ENCODE assay signal across 8 cellular contexts in the genomic region with DNA sequence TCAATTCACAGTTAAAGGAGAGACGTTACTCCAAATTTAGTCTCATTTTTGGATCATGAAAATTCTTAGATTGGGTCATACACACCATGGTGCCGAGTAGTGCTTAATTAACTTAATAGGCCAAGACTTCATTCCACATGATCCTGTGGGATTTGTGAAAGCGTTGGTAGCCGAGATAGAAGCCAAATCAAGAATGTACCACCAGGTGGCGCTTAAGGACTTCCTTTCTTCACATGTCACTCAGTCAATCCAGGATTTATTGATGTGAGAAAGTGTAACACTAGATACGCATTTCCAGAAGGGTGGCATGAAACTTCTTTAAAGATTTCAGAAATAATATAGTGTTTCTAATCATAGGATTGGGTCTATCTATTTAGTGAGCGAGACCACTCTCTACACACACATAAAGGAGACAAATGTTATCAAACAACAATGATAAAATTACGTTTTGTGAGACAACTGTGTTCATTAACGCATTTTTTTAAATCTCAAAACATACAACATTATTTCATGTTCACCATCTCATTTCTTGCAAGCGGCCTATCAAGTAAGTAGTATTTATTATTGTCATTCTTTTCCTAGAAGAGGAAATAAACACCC.
DNase-seq lines count a peak whose midpoint lies in the region; ATAC-seq and TF ChIP-seq lines count a peak whose summit lies in the region.

No MANE protein-coding gene starts in this region.

- CTCF ChIA-PET in activated naive CD4-positive, alpha-beta T cell treated with anti-CD3 and anti-CD28 coated beads for 36 hours (lab: Charles Lee): no interaction called here

- intact Hi-C loops in activated naive CD4-positive, alpha-beta T cell treated with anti-CD3 and anti-CD28 coated beads for 36 hours (cut with micrococcal nuclease): loop anchor here (1.0 to 5.0 kb wide), 2 partner anchors 220 to 1524 kb away; no protein-coding TSS in a partner anchor

- peaks cover 1% of the 10 kb centered on the region for H3K27me3 Mint-ChIP-seq in activated naive CD4-positive, alpha-beta T cell treated with anti-CD3 and anti-CD28 coated beads for 36 hours (ENCODE audit: low read depth)

- no peaks in the 10 kb centered on the region for H3K36me3 Mint-ChIP-seq in activated naive CD4-positive, alpha-beta T cell treated with anti-CD3 and anti-CD28 coated beads for 36 hours (ENCODE audit: low read depth)

- no peak overlapping the region for H3K4me3 Mint-ChIP-seq in activated naive CD4-positive, alpha-beta T cell treated with anti-CD3 and anti-CD28 coated beads for 36 hours

- no peaks in the 10 kb centered on the region for H3K9me3 Mint-ChIP-seq in activated naive CD4-positive, alpha-beta T cell treated with anti-CD3 and anti-CD28 coated beads for 36 hours

- peak; percentile 84 for ATAC-seq in HG02870 (IDR thresholded peaks at IDR 0.05; ENCODE audit: unreplicated experiment)
- ATAC-seq in GM21381 (IDR thresholded peaks at IDR 0.05; ENCODE audit: unreplicated experiment): no peak

- H3K4me1 Mint-ChIP-seq in activated naive CD4-positive, alpha-beta T cell treated with anti-CD3 and anti-CD28 coated beads for 36 hours (ENCODE audit: low read depth): no peaks in the 10 kb centered on the region

- DNase-seq in C1 segment of cervical spinal cord (lab: John Stamatoyannopoulos, UW): peak in 10 of 14 donors; percentile 0 to 72 (median 19)
- peak; percentile 12 for DNase-seq in GM13976 (ENCODE audit: low spot score)
- peak; percentile 40 for DNase-seq in NCI-H2081 treated with DMSO at 0.1 percent for 48 hours (lab: John Stamatoyannopoulos, UW)
- peak; percentile 60 for DNase-seq in activated naive CD4-positive, alpha-beta T cell treated with anti-CD3 and anti-CD28 coated beads for 36 hours
- peak; percentile 0 for DNase-seq in hepatic stellate cell (ENCODE audit: low spot score)
- DNase-seq in stimulated activated CD4-positive, alpha-beta T cell treated with anti-CD3 and anti-CD28 coated beads, Interleukin-2, amount 100 ng/mL, for 24 hours: peak; percentile 28 to 35

- peak; percentile 58 for TF ChIP-seq CTCF in GM13976 (IDR thresholded peaks at IDR 0.05; ENCODE audit: borderline replicate concordance, control extremely low read depth, extremely low read depth, insufficient read depth, missing control alignments)

- in situ Hi-C loops in GM13976 (cut with MboI; ENCODE audit: low sequenced_read_pairs, unreplicated experiment): no loop called here

- no peak overlapping the region for H3K27ac Mint-ChIP-seq in activated naive CD4-positive, alpha-beta T cell treated with anti-CD3 and anti-CD28 coated beads for 36 hours

Comparison
In these comparisons a context has a peak if more than half of its experiments do, and no peak if none do; other contexts are left out.
1. DNase-seq: peak in every context shown above with its lines; median percentile 60 in activated naive CD4-positive, alpha-beta T cell treated with anti-CD3 and anti-CD28 coated beads for 36 hours; 40 in NCI-H2081 treated with DMSO at 0.1 percent for 48 hours; 32 in stimulated activated CD4-positive, alpha-beta T cell treated with anti-CD3 and anti-CD28 coated beads, Interleukin-2, amount 100 ng/mL, for 24 hours; 19 in C1 segment of cervical spinal cord; 12 in GM13976; 0 in hepatic stellate cell.